1 cellular context compared by ENCODE assay signal in the genomic region with DNA sequence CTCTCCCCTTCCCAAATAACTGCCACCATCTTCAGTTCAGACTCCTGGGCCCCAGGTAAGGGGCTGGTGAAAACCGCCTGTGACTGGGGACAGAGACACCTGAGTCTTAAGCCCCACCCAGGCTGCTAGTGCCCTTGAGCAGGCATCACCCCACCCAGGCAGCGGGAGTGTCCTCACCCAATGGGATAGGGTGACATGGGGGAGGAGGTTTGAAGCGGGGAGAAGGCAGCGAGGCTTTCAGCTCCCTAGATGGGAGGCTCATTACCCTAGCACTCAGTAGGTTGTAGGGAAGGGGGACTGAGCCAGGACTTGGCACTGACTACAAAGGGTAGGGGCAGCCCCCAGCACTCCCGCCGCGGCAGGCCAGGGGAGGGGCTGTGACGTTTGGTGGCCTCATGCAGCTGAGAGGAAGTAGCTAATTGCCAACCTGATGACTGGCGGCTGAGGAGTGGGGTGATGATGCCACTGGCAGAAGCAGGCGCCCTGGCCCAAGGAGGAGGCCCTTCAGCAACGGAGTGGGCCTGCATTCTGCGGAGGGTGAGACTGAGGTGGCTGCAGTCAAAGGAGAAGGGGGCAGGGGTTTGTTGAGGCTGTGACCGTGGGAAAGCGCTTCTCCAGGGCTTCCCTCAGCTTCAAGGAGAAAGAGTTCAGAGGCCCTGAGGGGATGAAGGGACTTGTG.
TF ChIP-seq lines count a peak whose summit lies in the region.

No MANE protein-coding gene starts in this region.

TF ChIP-seq in WTC11, 78 proteins besides CTCF, POLR2A, EP300 and RAD21 (continued from another document):
- TF ChIP-seq, protein P1, sequence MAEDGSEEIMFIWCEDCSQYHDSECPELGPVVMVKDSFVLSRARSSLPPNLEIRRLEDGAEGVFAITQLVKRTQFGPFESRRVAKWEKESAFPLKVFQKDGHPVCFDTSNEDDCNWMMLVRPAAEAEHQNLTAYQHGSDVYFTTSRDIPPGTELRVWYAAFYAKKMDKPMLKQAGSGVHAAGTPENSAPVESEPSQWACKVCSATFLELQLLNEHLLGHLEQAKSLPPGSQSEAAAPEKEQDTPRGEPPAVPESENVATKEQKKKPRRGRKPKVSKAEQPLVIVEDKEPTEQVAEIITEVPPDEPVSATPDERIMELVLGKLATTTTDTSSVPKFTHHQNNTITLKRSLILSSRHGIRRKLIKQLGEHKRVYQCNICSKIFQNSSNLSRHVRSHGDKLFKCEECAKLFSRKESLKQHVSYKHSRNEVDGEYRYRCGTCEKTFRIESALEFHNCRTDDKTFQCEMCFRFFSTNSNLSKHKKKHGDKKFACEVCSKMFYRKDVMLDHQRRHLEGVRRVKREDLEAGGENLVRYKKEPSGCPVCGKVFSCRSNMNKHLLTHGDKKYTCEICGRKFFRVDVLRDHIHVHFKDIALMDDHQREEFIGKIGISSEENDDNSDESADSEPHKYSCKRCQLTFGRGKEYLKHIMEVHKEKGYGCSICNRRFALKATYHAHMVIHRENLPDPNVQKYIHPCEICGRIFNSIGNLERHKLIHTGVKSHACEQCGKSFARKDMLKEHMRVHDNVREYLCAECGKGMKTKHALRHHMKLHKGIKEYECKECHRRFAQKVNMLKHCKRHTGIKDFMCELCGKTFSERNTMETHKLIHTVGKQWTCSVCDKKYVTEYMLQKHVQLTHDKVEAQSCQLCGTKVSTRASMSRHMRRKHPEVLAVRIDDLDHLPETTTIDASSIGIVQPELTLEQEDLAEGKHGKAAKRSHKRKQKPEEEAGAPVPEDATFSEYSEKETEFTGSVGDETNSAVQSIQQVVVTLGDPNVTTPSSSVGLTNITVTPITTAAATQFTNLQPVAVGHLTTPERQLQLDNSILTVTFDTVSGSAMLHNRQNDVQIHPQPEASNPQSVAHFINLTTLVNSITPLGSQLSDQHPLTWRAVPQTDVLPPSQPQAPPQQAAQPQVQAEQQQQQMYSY (CRISPR knock-in tag; IDR thresholded peaks at IDR 0.05): no peak
- TF ChIP-seq IRF2 (CRISPR knock-in tag; IDR thresholded peaks at IDR 0.05; ENCODE audit: borderline replicate concordance, low read depth): no peak
- no peak for TF ChIP-seq ELF4 (CRISPR knock-in tag; IDR thresholded peaks at IDR 0.05; ENCODE audit: low read depth)
- TF ChIP-seq, protein P2, sequence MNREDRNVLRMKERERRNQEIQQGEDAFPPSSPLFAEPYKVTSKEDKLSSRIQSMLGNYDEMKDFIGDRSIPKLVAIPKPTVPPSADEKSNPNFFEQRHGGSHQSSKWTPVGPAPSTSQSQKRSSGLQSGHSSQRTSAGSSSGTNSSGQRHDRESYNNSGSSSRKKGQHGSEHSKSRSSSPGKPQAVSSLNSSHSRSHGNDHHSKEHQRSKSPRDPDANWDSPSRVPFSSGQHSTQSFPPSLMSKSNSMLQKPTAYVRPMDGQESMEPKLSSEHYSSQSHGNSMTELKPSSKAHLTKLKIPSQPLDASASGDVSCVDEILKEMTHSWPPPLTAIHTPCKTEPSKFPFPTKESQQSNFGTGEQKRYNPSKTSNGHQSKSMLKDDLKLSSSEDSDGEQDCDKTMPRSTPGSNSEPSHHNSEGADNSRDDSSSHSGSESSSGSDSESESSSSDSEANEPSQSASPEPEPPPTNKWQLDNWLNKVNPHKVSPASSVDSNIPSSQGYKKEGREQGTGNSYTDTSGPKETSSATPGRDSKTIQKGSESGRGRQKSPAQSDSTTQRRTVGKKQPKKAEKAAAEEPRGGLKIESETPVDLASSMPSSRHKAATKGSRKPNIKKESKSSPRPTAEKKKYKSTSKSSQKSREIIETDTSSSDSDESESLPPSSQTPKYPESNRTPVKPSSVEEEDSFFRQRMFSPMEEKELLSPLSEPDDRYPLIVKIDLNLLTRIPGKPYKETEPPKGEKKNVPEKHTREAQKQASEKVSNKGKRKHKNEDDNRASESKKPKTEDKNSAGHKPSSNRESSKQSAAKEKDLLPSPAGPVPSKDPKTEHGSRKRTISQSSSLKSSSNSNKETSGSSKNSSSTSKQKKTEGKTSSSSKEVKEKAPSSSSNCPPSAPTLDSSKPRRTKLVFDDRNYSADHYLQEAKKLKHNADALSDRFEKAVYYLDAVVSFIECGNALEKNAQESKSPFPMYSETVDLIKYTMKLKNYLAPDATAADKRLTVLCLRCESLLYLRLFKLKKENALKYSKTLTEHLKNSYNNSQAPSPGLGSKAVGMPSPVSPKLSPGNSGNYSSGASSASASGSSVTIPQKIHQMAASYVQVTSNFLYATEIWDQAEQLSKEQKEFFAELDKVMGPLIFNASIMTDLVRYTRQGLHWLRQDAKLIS (CRISPR knock-in tag; IDR thresholded peaks at IDR 0.05; ENCODE audit: borderline replicate concordance): no peak
- TF ChIP-seq, protein P3, sequence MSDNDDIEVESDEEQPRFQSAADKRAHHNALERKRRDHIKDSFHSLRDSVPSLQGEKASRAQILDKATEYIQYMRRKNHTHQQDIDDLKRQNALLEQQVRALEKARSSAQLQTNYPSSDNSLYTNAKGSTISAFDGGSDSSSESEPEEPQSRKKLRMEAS (CRISPR knock-in tag; IDR thresholded peaks at IDR 0.05): no peak
- TF ChIP-seq MYBL2 (CRISPR knock-in tag; IDR thresholded peaks at IDR 0.05): 0 out of 2 replicates have a peak, but pooled peaks have one; percentile 25
- TF ChIP-seq NFE2L1 (CRISPR knock-in tag; IDR thresholded peaks at IDR 0.05): 0 out of 2 replicates have a peak, but pooled peaks have one; percentile 28
- TF ChIP-seq ZNF317 (CRISPR knock-in tag; IDR thresholded peaks at IDR 0.05; ENCODE audit: borderline replicate concordance, low read depth): no peak
- TF ChIP-seq, protein P4, sequence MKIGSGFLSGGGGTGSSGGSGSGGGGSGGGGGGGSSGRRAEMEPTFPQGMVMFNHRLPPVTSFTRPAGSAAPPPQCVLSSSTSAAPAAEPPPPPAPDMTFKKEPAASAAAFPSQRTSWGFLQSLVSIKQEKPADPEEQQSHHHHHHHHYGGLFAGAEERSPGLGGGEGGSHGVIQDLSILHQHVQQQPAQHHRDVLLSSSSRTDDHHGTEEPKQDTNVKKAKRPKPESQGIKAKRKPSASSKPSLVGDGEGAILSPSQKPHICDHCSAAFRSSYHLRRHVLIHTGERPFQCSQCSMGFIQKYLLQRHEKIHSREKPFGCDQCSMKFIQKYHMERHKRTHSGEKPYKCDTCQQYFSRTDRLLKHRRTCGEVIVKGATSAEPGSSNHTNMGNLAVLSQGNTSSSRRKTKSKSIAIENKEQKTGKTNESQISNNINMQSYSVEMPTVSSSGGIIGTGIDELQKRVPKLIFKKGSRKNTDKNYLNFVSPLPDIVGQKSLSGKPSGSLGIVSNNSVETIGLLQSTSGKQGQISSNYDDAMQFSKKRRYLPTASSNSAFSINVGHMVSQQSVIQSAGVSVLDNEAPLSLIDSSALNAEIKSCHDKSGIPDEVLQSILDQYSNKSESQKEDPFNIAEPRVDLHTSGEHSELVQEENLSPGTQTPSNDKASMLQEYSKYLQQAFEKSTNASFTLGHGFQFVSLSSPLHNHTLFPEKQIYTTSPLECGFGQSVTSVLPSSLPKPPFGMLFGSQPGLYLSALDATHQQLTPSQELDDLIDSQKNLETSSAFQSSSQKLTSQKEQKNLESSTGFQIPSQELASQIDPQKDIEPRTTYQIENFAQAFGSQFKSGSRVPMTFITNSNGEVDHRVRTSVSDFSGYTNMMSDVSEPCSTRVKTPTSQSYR (CRISPR knock-in tag; IDR thresholded peaks at IDR 0.05): no peak
- TF ChIP-seq, protein P5, sequence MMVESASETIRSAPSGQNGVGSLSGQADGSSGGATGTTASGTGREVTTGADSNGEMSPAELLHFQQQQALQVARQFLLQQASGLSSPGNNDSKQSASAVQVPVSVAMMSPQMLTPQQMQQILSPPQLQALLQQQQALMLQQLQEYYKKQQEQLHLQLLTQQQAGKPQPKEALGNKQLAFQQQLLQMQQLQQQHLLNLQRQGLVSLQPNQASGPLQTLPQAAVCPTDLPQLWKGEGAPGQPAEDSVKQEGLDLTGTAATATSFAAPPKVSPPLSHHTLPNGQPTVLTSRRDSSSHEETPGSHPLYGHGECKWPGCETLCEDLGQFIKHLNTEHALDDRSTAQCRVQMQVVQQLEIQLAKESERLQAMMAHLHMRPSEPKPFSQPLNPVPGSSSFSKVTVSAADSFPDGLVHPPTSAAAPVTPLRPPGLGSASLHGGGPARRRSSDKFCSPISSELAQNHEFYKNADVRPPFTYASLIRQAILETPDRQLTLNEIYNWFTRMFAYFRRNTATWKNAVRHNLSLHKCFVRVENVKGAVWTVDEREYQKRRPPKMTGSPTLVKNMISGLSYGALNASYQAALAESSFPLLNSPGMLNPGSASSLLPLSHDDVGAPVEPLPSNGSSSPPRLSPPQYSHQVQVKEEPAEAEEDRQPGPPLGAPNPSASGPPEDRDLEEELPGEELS (CRISPR knock-in tag; IDR thresholded peaks at IDR 0.05): no peak
